ENCODE assay signal across 19 cellular contexts in the genomic region with DNA sequence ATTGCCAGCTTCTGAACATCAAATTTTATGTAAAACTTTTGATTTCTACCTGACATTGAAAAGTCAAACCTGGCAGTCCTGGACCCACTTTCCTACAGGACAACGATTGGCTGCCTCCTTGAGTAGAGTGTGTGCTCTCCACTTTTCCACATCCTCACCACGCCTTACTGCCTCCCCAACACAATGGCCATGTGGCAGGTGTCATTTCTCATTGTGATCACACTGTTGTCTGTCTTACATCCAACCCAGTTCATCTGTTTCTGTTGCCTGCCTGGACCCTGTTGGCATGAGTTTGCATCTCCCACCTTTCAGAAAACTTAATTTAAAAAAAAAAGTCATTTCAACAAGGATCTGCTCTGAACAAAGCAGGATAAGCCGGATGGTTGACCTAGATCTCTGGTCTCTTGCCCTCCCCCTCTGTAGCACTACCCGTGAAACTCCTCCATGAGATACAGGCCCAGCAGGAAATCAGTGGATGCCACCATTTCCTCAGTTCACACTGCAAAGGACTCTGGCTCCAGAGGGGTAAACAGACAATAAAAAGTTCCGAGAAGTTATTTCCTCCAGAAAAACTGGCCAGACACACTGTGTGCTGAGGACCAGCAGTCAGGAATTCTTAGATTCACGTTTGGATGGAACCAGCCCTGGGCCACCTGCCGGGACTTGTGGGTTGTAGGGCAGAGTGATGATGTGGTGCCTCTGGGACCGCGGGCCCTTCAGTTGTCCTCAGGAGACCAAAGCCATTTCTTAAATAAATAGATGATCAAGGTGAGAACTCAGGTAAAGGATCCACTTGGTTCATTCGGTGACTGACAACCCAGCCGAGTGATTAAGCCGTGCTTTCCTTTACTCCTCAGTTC. TPM values are rescaled to one million over a fixed set of nuclear protein-coding genes. Genes with fewer than 3 reads are reported as not detected.
DNase-seq lines count a peak whose midpoint lies in the region; ATAC-seq and TF ChIP-seq lines count a peak whose summit lies in the region.
"Had no signal": no experiment of that assay in that cellular context is flagged by ENCODE, and none has a peak within 500 bp of the region (broad histone marks: within the 10 kb centered on the region; RNA-seq: fewer than 3 reads in every experiment).

No MANE protein-coding gene starts in this region.

- H3K27ac ChIP-seq in sigmoid colon = no peak overlapping the region
- H3K27ac ChIP-seq: RWPE1 had no signal

- H3K27me3 Mint-ChIP-seq in activated CD8-positive, alpha-beta memory T cell treated with anti-CD3 and anti-CD28 coated beads, Interleukin-2, amount 10 ng/mL, durations not matched to agents 7 days and 5 days = no peaks in the 10 kb centered on the region
- no peaks in the 10 kb centered on the region for H3K27me3 Mint-ChIP-seq in Calu3 (ENCODE audit: unreplicated experiment)

- H3K27ac Mint-ChIP-seq in activated CD8-positive, alpha-beta memory T cell treated with anti-CD3 and anti-CD28 coated beads, Interleukin-2, amount 10 ng/mL, durations not matched to agents 7 days and 5 days = no peak overlapping the region
- no peak overlapping the region for H3K27ac Mint-ChIP-seq in Calu3 (ENCODE audit: unreplicated experiment)

- TF ChIP-seq CTCF in lower leg skin (IDR thresholded peaks at IDR 0.05) (no peak), sigmoid colon (IDR thresholded peaks at IDR 0.05) (no peak), Calu3 (IDR thresholded peaks at IDR 0.05; ENCODE audit: unreplicated experiment) (no peak)

- DNase-seq in activated CD8-positive, alpha-beta memory T cell treated with anti-CD3 and anti-CD28 coated beads, Interleukin-2, amount 10 ng/mL, durations not matched to agents 7 days and 5 days = peak; percentile 18
- no peak for DNase-seq in activated CD8-positive, alpha-beta memory T cell treated with anti-CD3 and anti-CD28 coated beads, Interleukin-2, amount 50 U/mL, for 48 hours
- peak; percentile 10 to 68 for DNase-seq in dermis microvascular lymphatic vessel endothelial cell (ENCODE audit: low read depth in 2 of 2)
- peak; percentile 10 to 72 for DNase-seq in lower leg skin (ENCODE audit: low spot score in 2 of 2)
- DNase-seq in sigmoid colon = peak; percentile 59
- no peak for DNase-seq in SW 1271 (lab: John Stamatoyannopoulos, UW)
- DNase-seq in Calu3 = no peak
- DNase-seq: DMS79 treated with DMSO at 0.1 percent for 48 hours; GDM1; GOT3; NCI-H1436; NCI-H2081 treated with DMSO at 0.1 percent for 48 hours; NCI-H2227 treated with DMSO at 0.1 percent for 48 hours; NCI-H526; NK-92 treated with Interleukin-12 subunit alpha and Interleukin-12 subunit beta, amount 100 ng/mL, for 24 hours had no signal

- peaks cover 4% of the 10 kb centered on the region for H3K4me1 Mint-ChIP-seq in activated CD8-positive, alpha-beta memory T cell treated with anti-CD3 and anti-CD28 coated beads, Interleukin-2, amount 10 ng/mL, durations not matched to agents 7 days and 5 days
- no peaks in the 10 kb centered on the region for H3K4me1 Mint-ChIP-seq in Calu3 (ENCODE audit: low read depth, unreplicated experiment)

- H3K4me3 Mint-ChIP-seq in activated CD8-positive, alpha-beta memory T cell treated with anti-CD3 and anti-CD28 coated beads, Interleukin-2, amount 10 ng/mL, durations not matched to agents 7 days and 5 days = no peak overlapping the region
- H3K4me3 Mint-ChIP-seq in Calu3 (ENCODE audit: low read depth, unreplicated experiment) = no peak overlapping the region

- H3K4me1 ChIP-seq in sigmoid colon = no peaks in the 10 kb centered on the region

- no peaks in the 10 kb centered on the region for H3K9me3 ChIP-seq in sigmoid colon
- H3K9me3 ChIP-seq: Caco-2 had no signal

- no peaks in the 10 kb centered on the region for H3K36me3 Mint-ChIP-seq in activated CD8-positive, alpha-beta memory T cell treated with anti-CD3 and anti-CD28 coated beads, Interleukin-2, amount 10 ng/mL, durations not matched to agents 7 days and 5 days
- H3K36me3 Mint-ChIP-seq in Calu3 (ENCODE audit: insufficient read depth, unreplicated experiment) = no peaks in the 10 kb centered on the region

- H3K9me3 Mint-ChIP-seq in activated CD8-positive, alpha-beta memory T cell treated with anti-CD3 and anti-CD28 coated beads, Interleukin-2, amount 10 ng/mL, durations not matched to agents 7 days and 5 days (ENCODE audit: low read depth) = peaks cover 2% of the 10 kb centered on the region
- H3K9me3 Mint-ChIP-seq in Calu3 (ENCODE audit: low read depth, unreplicated experiment) = peaks cover 3% of the 10 kb centered on the region

- intact Hi-C loops in lower leg skin (cut with DNase I; ENCODE audit: low total_unique reads) = no loop called here
- intact Hi-C loops in sigmoid colon (cut with DNase I) = loop anchor here (5.0 to 10.0 kb wide), 2 partner anchors 222 to 345 kb away; no protein-coding TSS in a partner anchor
- intact Hi-C loops in Calu3 (cut with micrococcal nuclease; ENCODE audit: unreplicated experiment) = no loop called here

- CTCF ChIA-PET in activated CD8-positive, alpha-beta memory T cell treated with anti-CD3 and anti-CD28 coated beads, Interleukin-2, amount 10 ng/mL, durations not matched to agents 7 days and 5 days (lab: Charles Lee) = no interaction called here
- CTCF ChIA-PET in Calu3 (lab: Charles Lee) = no interaction called here

- no peak for TF ChIP-seq POLR2A in lower leg skin (IDR thresholded peaks at IDR 0.05)
- no peak for TF ChIP-seq POLR2A in sigmoid colon (IDR thresholded peaks at IDR 0.05)

- H3K4me3 ChIP-seq in lower leg skin (ENCODE audit: low read depth, poor library complexity, severe bottlenecking) (no peak overlapping the region), sigmoid colon (no peak overlapping the region)
- H3K4me3 ChIP-seq: K562 had no signal

- no peak for ATAC-seq in activated CD8-positive, alpha-beta memory T cell treated with anti-CD3 and anti-CD28 coated beads, Interleukin-2, amount 10 ng/mL, durations not matched to agents 7 days and 5 days
- no peak for ATAC-seq in GM18502 (IDR thresholded peaks at IDR 0.05; ENCODE audit: poor library complexity, unreplicated experiment)

- WGBS in lower leg skin, 2 donors = 80 to 83% methylated on average over 12 of the region's 12 CpGs
- 82 to 86% methylated on average over 12 of the region's 12 CpGs for WGBS in sigmoid colon, 2 donors

- peaks cover 0 to 6% (median 2%) of the 10 kb centered on the region in 4 donors for H3K36me3 ChIP-seq in sigmoid colon

- TF ChIP-seq EP300 in sigmoid colon (IDR thresholded peaks at IDR 0.05) = no peak

- H3K27me3 ChIP-seq in sigmoid colon = no peaks in the 10 kb centered on the region

- BruUV-seq in Calu3 (replicated peaks; lab: Mats Ljungman, UMichigan) = no TSS peak

RNA-seq across cellular contexts. Expression of a gene that starts 48.6 kb away (rescaled TPM):
- not detected for total RNA-seq in activated CD8-positive, alpha-beta memory T cell treated with anti-CD3 and anti-CD28 coated beads, Interleukin-2, amount 10 ng/mL, durations not matched to agents 7 days and 5 days
- total RNA-seq in dermis microvascular lymphatic vessel endothelial cell (not detected in 2 replicates), lower leg skin (not detected), sigmoid colon (not detected), Calu3 (2022) (2.7 and 3.9 TPM in 2 replicates)
- under 1 TPM in 1 of 3 donors, not detected in 2; 0.66 TPM for polyA plus RNA-seq in sigmoid colon
- polyA plus RNA-seq: K562 had no signal

Comparison
In these comparisons a context has a peak if more than half of its experiments do, and no peak if none do; other contexts are left out.
1. DNase-seq: peak in activated CD8-positive, alpha-beta memory T cell treated with anti-CD3 and anti-CD28 coated beads, Interleukin-2, amount 10 ng/mL, durations not matched to agents 7 days and 5 days (single experiment), dermis microvascular lymphatic vessel endothelial cell (2 of 2), lower leg skin (2 of 2) and sigmoid colon (single experiment); none in activated CD8-positive, alpha-beta memory T cell treated with anti-CD3 and anti-CD28 coated beads, Interleukin-2, amount 50 U/mL, for 48 hours (single experiment), SW 1271 (0 of 2) and Calu3 (single experiment).